In the genomic region with DNA sequence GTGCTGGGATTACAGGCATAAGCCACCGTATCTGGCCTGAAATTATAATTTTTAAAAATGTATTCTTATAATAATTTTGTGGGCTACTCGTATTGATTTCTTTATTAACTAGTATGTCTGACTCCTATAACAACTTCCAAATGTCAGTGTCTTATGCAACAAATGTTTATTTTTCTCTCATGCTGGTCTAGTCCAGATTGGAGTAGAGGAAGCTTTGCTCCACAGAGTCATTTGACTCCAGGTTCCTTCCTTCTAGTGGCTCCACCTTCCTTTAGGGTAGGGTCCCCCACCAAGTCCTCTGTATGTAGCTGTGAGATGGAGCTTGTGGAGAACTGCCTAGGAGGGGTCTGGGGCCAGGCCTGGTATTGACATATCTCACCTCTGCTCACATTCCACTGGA, we compare ENCODE assay signal across 17 cellular contexts. TPM values are rescaled to one million over a fixed set of nuclear protein-coding genes. Genes with fewer than 3 reads are reported as not detected.
"Had no signal": no experiment of that assay in that cellular context is flagged by ENCODE, and none has a peak within 500 bp of the region (broad histone marks: within the 10 kb centered on the region; RNA-seq: fewer than 3 reads in every experiment).

No MANE protein-coding gene starts in this region.

- H3K27me3 Mint-ChIP-seq: activated naive CD4-positive, alpha-beta T cell treated with anti-CD3 and anti-CD28 coated beads, Interleukin-2, amount 50 U/mL, for 24 hours; naive thymus-derived CD8-positive, alpha-beta T cell had no signal

- ATAC-seq: body of pancreas; foreskin keratinocyte; naive thymus-derived CD8-positive, alpha-beta T cell had no signal

- H3K36me3 ChIP-seq: left ventricle myocardium inferior, ovary, prostate gland, thoracic aorta had no signal

- DNase-seq: activated CD4-positive, CD25-positive, alpha-beta regulatory T cell treated with anti-CD3 and anti-CD28 coated beads, Interleukin-2, amount 50 U/mL, for 72 hours; activated gamma-delta T cell treated with Interleukin-2 at 50 U/mL for 16 hours; activated T-cell treated with anti-CD3 and anti-CD28 coated beads, Interleukin-2, amount 50 U/mL, for 1 hour; anterior cingulate cortex; body of pancreas; effector CD4-positive, alpha-beta T cell; foreskin keratinocyte; left ventricle myocardium inferior; naive thymus-derived CD8-positive, alpha-beta T cell; ovary; stimulated activated CD4-positive, alpha-beta T cell treated with anti-CD3 and anti-CD28 coated beads, Interleukin-2, amount 100 ng/mL, for 48 hours; stimulated activated CD8-positive, alpha-beta memory T cell treated with anti-CD3 and anti-CD28 coated beads, Interleukin-4, amount 100 ng/mL, for 48 hours; stimulated activated naive CD4-positive, alpha-beta T cell treated with Interleukin-2 at 50 U/mL for 16 hours; WERI-Rb-1 had no signal

- H3K4me1 Mint-ChIP-seq: activated naive CD4-positive, alpha-beta T cell treated with anti-CD3 and anti-CD28 coated beads, Interleukin-2, amount 50 U/mL, for 24 hours; naive thymus-derived CD8-positive, alpha-beta T cell had no signal

- H3K9me3 ChIP-seq: body of pancreas, left ventricle myocardium inferior, ovary, prostate gland, thoracic aorta had no signal

- H3K4me1 ChIP-seq: body of pancreas, foreskin keratinocyte, left ventricle myocardium inferior, prostate gland had no signal

- H3K4me3 Mint-ChIP-seq: activated naive CD4-positive, alpha-beta T cell treated with anti-CD3 and anti-CD28 coated beads, Interleukin-2, amount 50 U/mL, for 24 hours; naive thymus-derived CD8-positive, alpha-beta T cell had no signal

- H3K36me3 Mint-ChIP-seq: activated naive CD4-positive, alpha-beta T cell treated with anti-CD3 and anti-CD28 coated beads, Interleukin-2, amount 50 U/mL, for 24 hours; naive thymus-derived CD8-positive, alpha-beta T cell had no signal

- H3K27ac Mint-ChIP-seq: activated naive CD4-positive, alpha-beta T cell treated with anti-CD3 and anti-CD28 coated beads, Interleukin-2, amount 50 U/mL, for 24 hours had no signal

- H3K27ac ChIP-seq: body of pancreas, foreskin keratinocyte, left ventricle myocardium inferior, ovary, prostate gland, thoracic aorta, WERI-Rb-1 had no signal

- H3K9me3 Mint-ChIP-seq: activated naive CD4-positive, alpha-beta T cell treated with anti-CD3 and anti-CD28 coated beads, Interleukin-2, amount 50 U/mL, for 24 hours; naive thymus-derived CD8-positive, alpha-beta T cell had no signal

- H3K4me3 ChIP-seq: body of pancreas, left ventricle myocardium inferior, ovary, prostate gland, thoracic aorta had no signal

- H3K27me3 ChIP-seq: body of pancreas, foreskin keratinocyte, ovary had no signal

RNA-seq across cellular contexts. Expression of a gene that starts 8.7 kb away (rescaled TPM):
- total RNA-seq: body of pancreas; naive thymus-derived CD8-positive, alpha-beta T cell had no signal
- polyA plus RNA-seq: naive thymus-derived CD8-positive, alpha-beta T cell had no signal

RNA-seq across cellular contexts. Expression of a gene that starts 22.9 kb away (rescaled TPM):
- polyA plus RNA-seq: naive thymus-derived CD8-positive, alpha-beta T cell had no signal
